Comparison of ENCODE assay signal across 1 cellular context in the genomic region with DNA sequence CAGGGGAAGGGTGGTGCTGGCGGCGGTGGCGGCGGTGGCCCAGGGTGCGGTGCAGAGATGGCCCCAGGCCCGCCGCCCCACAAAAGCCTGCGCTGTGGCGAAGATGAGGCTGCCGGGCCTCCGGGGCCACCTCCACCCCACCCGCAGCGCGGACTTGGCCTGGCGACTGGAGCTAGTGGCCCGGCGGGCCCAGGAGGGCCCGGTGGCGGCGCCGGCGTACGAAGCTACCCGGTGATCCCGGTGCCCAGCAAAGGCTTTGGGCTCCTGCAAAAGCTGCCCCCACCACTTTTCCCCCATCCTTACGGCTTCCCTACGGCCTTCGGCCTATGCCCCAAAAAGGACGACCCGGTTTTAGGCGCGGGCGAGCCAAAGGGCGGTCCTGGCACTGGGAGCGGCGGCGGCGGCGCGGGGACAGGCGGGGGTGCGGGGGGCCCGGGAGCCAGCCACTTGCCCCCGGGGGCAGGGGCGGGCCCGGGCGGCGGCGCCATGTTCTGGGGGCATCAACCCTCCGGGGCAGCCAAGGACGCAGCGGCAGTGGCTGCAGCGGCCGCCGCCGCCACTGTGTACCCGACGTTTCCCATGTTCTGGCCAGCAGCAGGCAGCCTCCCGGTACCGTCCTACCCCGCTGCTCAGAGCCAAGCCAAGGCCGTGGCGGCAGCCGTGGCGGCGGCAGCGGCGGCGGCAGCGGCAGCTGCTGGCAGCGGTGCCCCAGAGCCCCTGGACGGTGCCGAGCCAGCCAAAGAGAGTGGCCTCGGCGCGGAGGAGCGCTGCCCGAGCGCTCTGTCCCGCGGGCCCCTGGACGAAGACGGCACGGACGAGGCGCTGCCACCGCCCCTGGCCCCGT.
TF ChIP-seq lines count a peak whose summit lies in the region.

No MANE protein-coding gene starts in this region.

TF ChIP-seq in HepG2, 621 proteins besides CTCF, POLR2A, EP300 and RAD21:
- TF ChIP-seq PAWR (CRISPR knock-in tag; IDR thresholded peaks at IDR 0.05; ENCODE audit: borderline replicate concordance) (no peak), ZNF546 (CRISPR knock-in tag; conservative IDR thresholded peaks at IDR 0.05) (no peak), PAX8 (CRISPR knock-in tag; IDR thresholded peaks at IDR 0.05; ENCODE audit: borderline replicate concordance) (no peak)
